Comparison of ENCODE assay signal across 15 cellular contexts in genomic region chr11:115653926-115654325, GRCh38.
"Had no signal": no experiment of that assay in that cellular context is flagged by ENCODE, and none has a peak within 500 bp of the region (broad histone marks: within the 10 kb centered on the region; RNA-seq: fewer than 3 reads in every experiment).

No MANE protein-coding gene starts in this region.

- FAIRE-seq: pancreas had no signal

- H3K9me3 ChIP-seq: pancreas, thyroid gland, vagina had no signal

- H3K4me3 ChIP-seq: neural progenitor cell, pancreas, thyroid gland, vagina had no signal

- ATAC-seq: activated naive CD4-positive, alpha-beta T cell treated with anti-CD3 and anti-CD28 coated beads, Interleukin-2, amount 50 U/mL, for 72 hours; left lobe of liver; pancreas had no signal

- H3K9ac ChIP-seq: neural progenitor cell had no signal

- H3K4me2 ChIP-seq: neural progenitor cell had no signal

- H3K4me3 Mint-ChIP-seq: activated B cell treated with CpG ODN at 0.5 μM for 24 hours; brain; central memory CD8-positive, alpha-beta T cell; dendritic cell treated with granulocyte-macrophage colony-stimulating factor and Interleukin-4, amounts not matched to agents 40 ng/mL and 50 ng/mL, for 4 days; immature natural killer cell; neural progenitor cell; T-helper 1 cell treated with Interleukin-12 subunit alpha and Interleukin-12 subunit beta and Interleukin-4 antibody, amounts not matched to agents 30 μg/mL and 1 μg/mL, for 36 hours had no signal

- H3K4me1 Mint-ChIP-seq: activated B cell treated with CpG ODN at 0.5 μM for 24 hours; central memory CD8-positive, alpha-beta T cell; immature natural killer cell had no signal

- H3K4me1 ChIP-seq: pancreas had no signal

- H3K36me3 Mint-ChIP-seq: brain, immature natural killer cell, neural progenitor cell had no signal

- H2AFZ ChIP-seq: neural progenitor cell had no signal

- H3K27ac ChIP-seq: neural progenitor cell, pancreas, thyroid gland, vagina had no signal

- H3K9me3 Mint-ChIP-seq: activated B cell treated with CpG ODN at 0.5 μM for 24 hours; central memory CD8-positive, alpha-beta T cell; dendritic cell treated with granulocyte-macrophage colony-stimulating factor and Interleukin-4, amounts not matched to agents 40 ng/mL and 50 ng/mL, for 4 days; T-helper 1 cell treated with Interleukin-12 subunit alpha and Interleukin-12 subunit beta and Interleukin-4 antibody, amounts not matched to agents 30 μg/mL and 1 μg/mL, for 36 hours had no signal

- DNase-seq: activated B cell treated with CpG ODN at 0.5 μM for 24 hours; activated effector memory CD4-positive, alpha-beta T cell treated with Interleukin-2 at 50 U/mL for 16 hours; amniotic stem cell; erythroblast; immature natural killer cell; pancreas; thyroid gland had no signal

- H3K36me3 ChIP-seq: neural progenitor cell, pancreas, thyroid gland, vagina had no signal

- H3K27me3 ChIP-seq: thyroid gland, vagina had no signal

- H3K27ac Mint-ChIP-seq: activated B cell treated with CpG ODN at 0.5 μM for 24 hours; activated naive CD4-positive, alpha-beta T cell treated with anti-CD3 and anti-CD28 coated beads, Interleukin-2, amount 50 U/mL, for 72 hours; brain; dendritic cell treated with granulocyte-macrophage colony-stimulating factor and Interleukin-4, amounts not matched to agents 40 ng/mL and 50 ng/mL, for 4 days; immature natural killer cell; neural progenitor cell; T-helper 1 cell treated with Interleukin-12 subunit alpha and Interleukin-12 subunit beta and Interleukin-4 antibody, amounts not matched to agents 30 μg/mL and 1 μg/mL, for 36 hours had no signal
